8 cellular contexts compared by ENCODE assay signal in the genomic region with DNA sequence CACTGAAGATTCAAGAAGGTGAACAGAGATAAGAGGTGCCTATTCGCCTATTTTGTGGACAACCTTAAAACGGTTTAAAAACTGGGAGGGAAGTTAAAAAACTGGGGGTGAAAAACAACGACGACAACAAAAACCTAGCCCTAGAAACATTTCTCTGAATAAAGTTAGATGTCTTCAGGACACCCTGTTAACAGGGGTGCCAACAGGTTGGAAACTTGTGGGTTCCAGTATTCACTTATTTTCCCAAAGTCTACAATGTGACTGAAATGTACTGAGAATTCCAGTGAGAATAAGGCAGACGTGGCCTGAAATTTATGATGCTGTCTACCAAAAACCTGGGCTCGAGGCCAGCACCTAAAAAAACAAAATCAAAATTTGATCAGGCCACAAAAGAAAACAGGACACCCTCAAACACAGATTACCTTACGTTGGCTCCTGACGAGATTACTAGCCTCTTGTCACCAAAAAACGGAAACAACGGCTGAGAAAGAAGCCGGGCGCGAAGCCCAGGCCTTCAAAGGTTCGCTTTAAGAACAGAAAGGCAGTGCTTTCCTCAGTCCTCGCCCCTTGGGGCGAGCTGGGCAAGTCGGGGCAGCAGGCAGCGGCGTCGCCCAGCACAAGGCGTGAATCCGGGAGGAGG. TPM values are rescaled to one million over a fixed set of nuclear protein-coding genes. Genes with fewer than 3 reads are reported as not detected.
A peak's percentile ranks its signal among the peaks of the same experiment; 100 is the strongest.
DNase-seq lines count a peak whose midpoint lies in the region; ATAC-seq, FAIRE-seq and TF ChIP-seq lines count a peak whose summit lies in the region.

No MANE protein-coding gene starts in this region.

- H4K5ac ChIP-seq in H9 (ENCODE audit: insufficient read length, low read depth, low read length): no peak overlapping the region
- peak overlapping the region; percentile 49 for H4K5ac ChIP-seq in H1 (ENCODE audit: insufficient read length, low read depth, low read length)

- H3K9ac ChIP-seq in H9 (ENCODE audit: extremely low read depth, insufficient read length, low read length): peak overlapping the region; percentile 78
- peak overlapping the region; percentile 79 to 94 (median 91) for H3K9ac ChIP-seq in H1 (replicated peaks in 1 of 4; ENCODE audit: extremely low read depth in 1 of 4, low read depth in 3 of 4, low read length in 3 of 4)

- H3K9me3 ChIP-seq in H9 (ENCODE audit: control insufficient read depth, low read depth, low read length) (no peaks in the 10 kb centered on the region), H1 (ENCODE audit: insufficient read depth in 2 of 2, low read depth in 1 of 2, low read length in 1 of 2) (no peaks in the 10 kb centered on the region)

- H3K18ac ChIP-seq in H9 (ENCODE audit: insufficient read length, low read depth, low read length) (peak overlapping the region; percentile 28), H1 (ENCODE audit: extremely low read depth, low read length) (peak overlapping the region; percentile 76)

- H3K9me3 Mint-ChIP-seq in H9 (no peaks in the 10 kb centered on the region; a peak in 1 of 5 replicates), nephron (no peaks in the 10 kb centered on the region)

- no peak overlapping the region for H3K4ac ChIP-seq in H9 (ENCODE audit: low read depth, low read length)
- no peak overlapping the region for H3K4ac ChIP-seq in H1 (replicated peaks; ENCODE audit: insufficient read length, low read depth, low read length)

- peak overlapping the region; percentile 56 to 99 (median 99) for H3K27ac Mint-ChIP-seq in H9
- peak overlapping the region; percentile 97 to 100 (median 100) for H3K27ac Mint-ChIP-seq in nephron

- H2BK20ac ChIP-seq in H9 (ENCODE audit: low read depth, low read length, poor library complexity, severe bottlenecking) (no peak overlapping the region), H1 (ENCODE audit: low read length) (no peak overlapping the region)

- no peak overlapping the region for H3T11ph ChIP-seq in H9 (ENCODE audit: low read length)

- H4K20me1 ChIP-seq in H9 (ENCODE audit: control insufficient read depth, insufficient read depth, insufficient read length): no peaks in the 10 kb centered on the region
- H4K20me1 ChIP-seq in H1 (replicated peaks in 1 of 2; ENCODE audit: control insufficient read depth in 1 of 2, insufficient read depth in 2 of 2, low read length in 2 of 2): no peaks in the 10 kb centered on the region

- H2BK5ac ChIP-seq in H9 (ENCODE audit: insufficient read length, low read length) (no peak overlapping the region), H1 (ENCODE audit: low read depth, low read length) (peak overlapping the region; percentile 96)

- H3K4me3 Mint-ChIP-seq in H9: peak overlapping the region; percentile 97
- H3K4me3 Mint-ChIP-seq in nephron: peak overlapping the region; percentile 93 to 98 (median 97)

- H3K79me2 ChIP-seq in H9 (ENCODE audit: insufficient read depth, low read length) (peaks cover 4% of the 10 kb centered on the region; the same call in 1 of the 2 replicates), H1 (ENCODE audit: control insufficient read depth in 1 of 2, insufficient read depth in 2 of 2, low read length in 2 of 2) (peaks cover 0 to 35% of the 10 kb centered on the region in 2 experiments; a peak in 3 of 4 replicates)

- no peak overlapping the region for H2AFZ ChIP-seq in H9 (ENCODE audit: low read length)
- peak overlapping the region; percentile 12; the same call in 1 of the 2 replicates for H2AFZ ChIP-seq in H1 (ENCODE audit: low read length)

- H4K91ac ChIP-seq in H9 (ENCODE audit: insufficient read length, low read depth, low read length) (no peak overlapping the region), H1 (replicated peaks; ENCODE audit: insufficient read length, low read length) (no peak overlapping the region)

- TF ChIP-seq EP300 in H1 (IDR thresholded peaks at IDR 0.05; ENCODE audit: borderline replicate concordance in 1 of 2, low read depth in 2 of 2, low read length in 2 of 2): no peak

- H3K4me2 ChIP-seq in H9 (ENCODE audit: insufficient read depth, insufficient read length, low read length) (peak overlapping the region; percentile 99), H1 (ENCODE audit: insufficient read depth in 1 of 2, low read depth in 2 of 2, low read length in 2 of 2) (peak overlapping the region; percentile 78 to 81)

- peak; percentile 21 for ATAC-seq in GM18508 (IDR thresholded peaks at IDR 0.05; ENCODE audit: insufficient read depth, unreplicated experiment)

- no peak overlapping the region for H2AK5ac ChIP-seq in H9 (ENCODE audit: insufficient read length, low read length)
- H2AK5ac ChIP-seq in H1 (ENCODE audit: low read depth, low read length): no peak overlapping the region

- no peaks in the 10 kb centered on the region for H3K4me1 ChIP-seq in H9 (ENCODE audit: insufficient read depth, low read length)
- H3K4me1 ChIP-seq in H1 (replicated peaks in 1 of 4; ENCODE audit: control insufficient read depth in 3 of 4, insufficient read depth in 4 of 4, low read length in 3 of 4): 0 out of 7 replicates have a peak, but pooled peaks cover 0 to 1% (median 0%) of the 10 kb centered on the region in 4 experiments

- H3K79me1 ChIP-seq in H9 (ENCODE audit: insufficient read depth, low read depth, low read length, poor library complexity, severe bottlenecking): no peaks in the 10 kb centered on the region
- H3K79me1 ChIP-seq in H1 (ENCODE audit: low read depth, low read length): no peaks in the 10 kb centered on the region

- POLR2A ChIA-PET in H1 (lab: Charles Lee; ENCODE audit: partially characterized antibody): interaction anchor here (0.8 to 2.1 kb wide), 15 partner anchors 9 to 538 kb away, joined by 3 to 7 read pairs (median 3); a partner anchor contains a TSS

- H2BK12ac ChIP-seq in H9 (ENCODE audit: insufficient read length, low read depth, low read length) (no peak overlapping the region), H1 (ENCODE audit: low read depth, low read length) (peak overlapping the region; percentile 83; the same call in 1 of the 2 replicates)

- H3K56ac ChIP-seq in H9 (ENCODE audit: insufficient read length, low read depth, low read length) (no peak overlapping the region), H1 (replicated peaks; ENCODE audit: insufficient read length, low read depth, low read length) (peak overlapping the region; percentile 43)

- no peak overlapping the region for H2BK120ac ChIP-seq in H9 (ENCODE audit: low read depth, low read length, poor library complexity, severe bottlenecking)
- no peak overlapping the region for H2BK120ac ChIP-seq in H1 (replicated peaks; ENCODE audit: low read depth, low read length)

- TF ChIP-seq CTCF in H9 (conservative IDR thresholded peaks at IDR 0.05) (no peak), H1 (IDR thresholded peaks at IDR 0.05; ENCODE audit: control extremely low read depth in 1 of 3, insufficient read depth in 1 of 3, low read depth in 1 of 3, low read length in 3 of 3) (no peak), nephron (IDR thresholded peaks at IDR 0.05; ENCODE audit: unreplicated experiment in 3 of 3) (no peak)

- no peak overlapping the region for H4K8ac ChIP-seq in H9 (replicated peaks; ENCODE audit: insufficient read length, low read depth, low read length)
- peak overlapping the region; percentile 66; the same call in 1 of the 2 replicates for H4K8ac ChIP-seq in H1 (ENCODE audit: extremely low read depth, insufficient read depth, low read length)

- WGBS in H9 (ENCODE audit: extremely low coverage, insufficient read length, low lambda C conversion rate): no CpG with 5 or more reads among the region's 22 CpGs
- 7% methylated on average over 22 of the region's 22 CpGs; no CpG with 5 or more reads in 1 of the 2 experiments for WGBS in H1 (ENCODE audit: extremely low coverage in 1 of 2, insufficient coverage in 1 of 2, insufficient read length in 1 of 2, insufficient replicate concordance in 2 of 2, low coverage in 1 of 2, low lambda C conversion rate in 2 of 2, missing lambda C conversion rate in 1 of 2), 2 experiments

- H3K27me3 Mint-ChIP-seq in H9 (ENCODE audit: low read depth) (no peaks in the 10 kb centered on the region), nephron (ENCODE audit: low read depth) (no peaks in the 10 kb centered on the region)

- H3K27ac ChIP-seq in H9 (ENCODE audit: insufficient read length, low read depth, low read length): no peak overlapping the region
- peak overlapping the region; percentile 95 for H3K27ac ChIP-seq in H1 (ENCODE audit: low read depth, low read length)

- H3K23ac ChIP-seq in H9 (ENCODE audit: insufficient read length, low read depth, low read length): no peak overlapping the region
- no peak overlapping the region for H3K23ac ChIP-seq in H1 (ENCODE audit: insufficient read length)

- H3K14ac ChIP-seq in H9 (ENCODE audit: insufficient read depth, low read length): 0 out of 2 replicates have a peak overlapping the region, but pooled peaks have one; percentile 46
- H3K14ac ChIP-seq in H1 (ENCODE audit: insufficient read length): no peak overlapping the region

- no peak for FAIRE-seq in H1 (lab: Jason Lieb, UNC)

- H3K36me3 Mint-ChIP-seq in H9 (ENCODE audit: insufficient read depth in 1 of 3, low read depth in 3 of 3) (peaks cover 0 to 3% (median 0%) of the 10 kb centered on the region in 3 experiments; a peak in 3 of 7 replicates), nephron (ENCODE audit: low read depth) (peaks cover 3% of the 10 kb centered on the region)

- DNase-seq in H9 (no peak), MV-4-11 (lab: John Stamatoyannopoulos, UW) (peak; percentile 67), H1 (ENCODE audit: low read depth in 1 of 2, low spot score in 2 of 2) (no peak), NCI-H1930 (lab: John Stamatoyannopoulos, UW) (no peak), HCEC 1CT (no peak), SHP77 treated with DMSO at 0.1 percent for 48 hours (lab: John Stamatoyannopoulos, UW) (no peak)

- H3K4me1 Mint-ChIP-seq in H9: peaks cover 14 to 20% of the 10 kb centered on the region in 2 experiments
- peaks cover 36% of the 10 kb centered on the region for H3K4me1 Mint-ChIP-seq in nephron

- no peak for TF ChIP-seq POLR2A in H1 (IDR thresholded peaks at IDR 0.05; ENCODE audit: control extremely low read depth in 1 of 2, low read depth in 2 of 2, low read length in 2 of 2)

- 0 out of 4 replicates have a peak, but pooled peaks of 1 of the 2 experiments have one; percentile 3 for TF ChIP-seq RAD21 in H1 (IDR thresholded peaks at IDR 0.05 in 1 of 2, conservative IDR thresholded peaks at IDR 0.05 in 1 of 2; ENCODE audit: low read depth in 2 of 2, low read length in 2 of 2)

- no peaks in the 10 kb centered on the region for H3K36me3 ChIP-seq in H1 (ENCODE audit: control insufficient read depth in 2 of 4, insufficient read depth in 4 of 4, low read length in 3 of 4)

- CTCF ChIA-PET in H1 (lab: Charles Lee; ENCODE audit: partially characterized antibody): interaction anchor here (0.6 to 2.0 kb wide), 5 partner anchors 10 to 314 kb away, joined by 3 to 6 read pairs (median 3); no protein-coding TSS in a partner anchor

- H3K27me3 ChIP-seq in H9 (ENCODE audit: insufficient read depth, low read length): no peaks in the 10 kb centered on the region
- no peaks in the 10 kb centered on the region for H3K27me3 ChIP-seq in H1 (replicated peaks in 1 of 4; ENCODE audit: control insufficient read depth in 3 of 4, extremely low read depth in 1 of 4, insufficient read depth in 3 of 4, low read length in 3 of 4)

- H3K23me2 ChIP-seq in H9 (ENCODE audit: insufficient read length, low read depth, low read length, poor library complexity, severe bottlenecking) (peaks cover 5% of the 10 kb centered on the region), H1 (ENCODE audit: low read depth, low read length) (peaks cover 2% of the 10 kb centered on the region; the same call in 1 of the 2 replicates)

- H3K4me3 ChIP-seq in H1 (ENCODE audit: extremely low read depth in 1 of 4, insufficient read depth in 2 of 4, low read depth in 3 of 4, low read length in 4 of 4): peak overlapping the region; percentile 82 to 99 (median 92)

- H2BK15ac ChIP-seq in H9 (ENCODE audit: low read depth, low read length): no peak overlapping the region
- no peak overlapping the region for H2BK15ac ChIP-seq in H1 (ENCODE audit: low read length)

RNA-seq across cellular contexts. Expression of a gene that starts 0.9 kb away (rescaled TPM):
- 35.9 and 43.3 TPM in 2 replicates for total RNA-seq in H9 (2021)
- 47.0 and 54.5 TPM in 2 replicates for total RNA-seq in H1 (2021; fragmentation: NEBNext Ultra II Directional; extraction: Animal tissue kit (Norgen Biotek cat#: 25700))
- polyA plus RNA-seq in H1 (2011; rRNA removed): 18.9 and 21.8 TPM in 2 replicates
- 35.3 TPM for polyA plus RNA-seq in H1 (2011; cell fraction: cytosol; rRNA removed)
- 36.5 TPM for polyA plus RNA-seq in H1 (2011; cell fraction: nucleus; rRNA removed)
- polyA plus RNA-seq in H1 (2012, experiment 1 of 2): 31.7 to 36.1 TPM (median 34.8 TPM) in 4 replicates
- 11.8 TPM for polyA plus RNA-seq in H1 (2012, experiment 2 of 2)
- polyA plus RNA-seq in H1 (2013, experiment 1 of 2): 51.5 TPM
- 50.7 TPM for polyA plus RNA-seq in H1 (2013, experiment 2 of 2)
- 19.9 and 22.8 TPM in 2 replicates for polyA minus RNA-seq in H1 (2011; rRNA and poly(A)+ RNA removed)
- 30.6 TPM for polyA minus RNA-seq in H1 (2011; cell fraction: cytosol; rRNA and poly(A)+ RNA removed)
- polyA minus RNA-seq in H1 (2011; cell fraction: nucleus; rRNA and poly(A)+ RNA removed): 52.1 TPM
